26 cellular contexts compared by ENCODE assay signal in genomic region chr10:19041176-19041575, GRCh38. TPM values are rescaled to one million over a fixed set of nuclear protein-coding genes. Genes with fewer than 3 reads are reported as not detected.
"Had no signal": no experiment of that assay in that cellular context is flagged by ENCODE, and none has a peak within 500 bp of the region (broad histone marks: within the 10 kb centered on the region; RNA-seq: fewer than 3 reads in every experiment).

No MANE protein-coding gene starts in this region.

- DNase-seq: activated B cell treated with CpG ODN at 0.5 μM for 24 hours; activated CD4-positive, alpha-beta T cell treated with anti-CD3 and anti-CD28 coated beads for 36 hours; activated CD4-positive, alpha-beta T cell treated with anti-CD3 and anti-CD28 coated beads, Interleukin-2, amount 50 U/mL, for 4 hours; activated CD8-positive, alpha-beta memory T cell treated with anti-CD3 and anti-CD28 coated beads for 24 hours; activated CD8-positive, alpha-beta memory T cell treated with anti-CD3 and anti-CD28 coated beads, Interleukin-2, amount 50 U/mL, for 4 hours; activated naive CD4-positive, alpha-beta T cell; activated T-cell treated with anti-CD3 and anti-CD28 coated beads, Interleukin-2, amount 50 U/mL, for 4 hours; adrenal gland; endodermal cell; esophagus squamous epithelium; heart left ventricle; lower lobe of right lung; mesendoderm; naive B cell; occipital lobe; sigmoid colon; stimulated activated CD4-positive, alpha-beta T cell treated with anti-CD3 and anti-CD28 coated beads, Interleukin-15, amount 100 ng/mL, for 24 hours; stomach; T-helper 9 cell; testis; trophoblast cell had no signal

- H3K27ac Mint-ChIP-seq: activated B cell treated with CpG ODN at 0.5 μM for 24 hours; activated CD4-positive, alpha-beta T cell treated with anti-CD3 and anti-CD28 coated beads for 36 hours; activated naive CD8-positive, alpha-beta T cell; activated T-helper 2 cell treated with anti-CD3 and anti-CD28 coated beads, Interferon-gamma antibody, Interleukin-2, Interleukin-4, amounts not matched to agents 10 μg/mL and 5 μg/mL and 100 μg/mL, durations not matched to agents 14 hours and 24 hours and 36 hours; endodermal cell; naive B cell; stimulated activated memory B cell treated with anti-CD40 and anti-IgM and Interleukin-4, amounts not matched to agents 10 μg/mL and 1 μg/mL and 100 μg/mL, for 72 hours had no signal

- H3K36me3 Mint-ChIP-seq: activated naive CD8-positive, alpha-beta T cell; naive B cell; stimulated activated memory B cell treated with anti-CD40 and anti-IgM and Interleukin-4, amounts not matched to agents 10 μg/mL and 1 μg/mL and 100 μg/mL, for 72 hours had no signal

- H3K9me3 Mint-ChIP-seq: endodermal cell, neural crest cell had no signal

- H3K4me3 Mint-ChIP-seq: activated B cell treated with CpG ODN at 0.5 μM for 24 hours; activated CD4-positive, alpha-beta T cell treated with anti-CD3 and anti-CD28 coated beads for 36 hours; activated naive CD8-positive, alpha-beta T cell; activated T-cell treated with anti-CD3 and anti-CD28 coated beads, Interleukin-2, amount 50 U/mL, for 4 hours; endodermal cell; naive B cell; neural crest cell; stimulated activated memory B cell treated with anti-CD40 and anti-IgM and Interleukin-4, amounts not matched to agents 10 μg/mL and 1 μg/mL and 100 μg/mL, for 72 hours had no signal

- H3K4me1 Mint-ChIP-seq: activated B cell treated with CpG ODN at 0.5 μM for 24 hours; activated CD4-positive, alpha-beta T cell treated with anti-CD3 and anti-CD28 coated beads for 36 hours; endodermal cell; naive B cell; neural crest cell; stimulated activated memory B cell treated with anti-CD40 and anti-IgM and Interleukin-4, amounts not matched to agents 10 μg/mL and 1 μg/mL and 100 μg/mL, for 72 hours had no signal

- H3K27me3 Mint-ChIP-seq: activated B cell treated with CpG ODN at 0.5 μM for 24 hours; activated CD4-positive, alpha-beta T cell treated with anti-CD3 and anti-CD28 coated beads for 36 hours; activated naive CD8-positive, alpha-beta T cell; naive B cell; stimulated activated memory B cell treated with anti-CD40 and anti-IgM and Interleukin-4, amounts not matched to agents 10 μg/mL and 1 μg/mL and 100 μg/mL, for 72 hours had no signal

- ATAC-seq: activated CD4-positive, alpha-beta T cell treated with anti-CD3 and anti-CD28 coated beads for 36 hours; activated T-cell treated with anti-CD3 and anti-CD28 coated beads, Interleukin-2, amount 50 U/mL, for 4 hours; heart left ventricle; lower lobe of right lung; stimulated activated memory B cell treated with anti-CD40 and anti-IgM and Interleukin-4, amounts not matched to agents 10 μg/mL and 1 μg/mL and 100 μg/mL, for 72 hours had no signal

RNA-seq across cellular contexts. Expression of gene MALRD1, which starts 7.4 kb away (rescaled TPM):
- total RNA-seq: activated B cell treated with CpG ODN at 0.5 μM for 24 hours; activated CD4-positive, alpha-beta T cell treated with anti-CD3 and anti-CD28 coated beads for 36 hours; activated T-cell treated with anti-CD3 and anti-CD28 coated beads, Interleukin-2, amount 50 U/mL, for 4 hours; activated T-helper 2 cell treated with anti-CD3 and anti-CD28 coated beads, Interferon-gamma antibody, Interleukin-2, Interleukin-4, amounts not matched to agents 10 μg/mL and 5 μg/mL and 100 μg/mL, durations not matched to agents 14 hours and 24 hours and 36 hours; bronchial epithelial cell had no signal
